Comparison of ENCODE assay signal across 8 cellular contexts in the genomic region with DNA sequence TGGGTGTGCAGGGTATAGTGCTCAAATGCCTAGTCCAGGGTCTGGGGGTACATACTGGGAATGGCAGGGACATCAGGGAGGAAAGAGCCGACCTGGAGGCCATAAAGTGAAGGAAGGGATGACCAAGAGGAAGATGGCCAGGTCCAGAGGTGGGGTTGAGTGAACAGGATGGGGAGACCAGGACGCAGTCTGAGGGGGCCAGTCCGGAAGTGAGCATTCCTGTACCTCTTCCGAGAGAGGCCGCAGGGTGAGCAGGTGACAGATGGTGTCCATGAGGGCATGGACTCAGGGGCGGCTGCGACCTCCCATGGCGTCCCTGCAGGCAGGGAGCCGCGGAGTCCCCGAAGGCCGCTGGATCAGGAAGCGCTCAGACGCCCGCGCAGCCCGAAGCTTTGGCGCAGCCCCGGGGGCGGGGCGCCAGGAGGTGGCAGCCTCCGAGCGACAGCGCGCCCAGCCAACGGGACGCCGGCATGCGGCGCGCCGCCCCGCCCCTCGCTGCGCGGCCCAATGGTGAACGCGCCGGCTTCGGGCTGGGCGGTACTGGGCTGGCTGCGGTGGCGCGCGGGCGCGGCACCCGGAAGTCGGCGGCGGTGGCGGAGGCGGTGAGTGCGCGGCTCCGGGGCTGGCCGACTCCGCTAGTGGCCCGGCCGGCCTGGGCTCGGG. TPM values are rescaled to one million over a fixed set of nuclear protein-coding genes. Genes with fewer than 3 reads are reported as not detected.
DNase-seq lines count a peak whose midpoint lies in the region; ATAC-seq and TF ChIP-seq lines count a peak whose summit lies in the region.

TSS of gene TANGO2 (plus strand) at position 578 of the 663 bp plus-strand sequence. CDS start 15,689 bp downstream, outside the sequence.

- in situ Hi-C loops in GM18951 (cut with MboI; ENCODE audit: low sequenced_read_pairs, unreplicated experiment): no loop called here

- peak; percentile 85 for ATAC-seq in HG03280 (IDR thresholded peaks at IDR 0.05; ENCODE audit: unreplicated experiment)

- CTCF ChIA-PET in AG04450 (lab: Charles Lee): interaction anchor here (0.6 to 2.2 kb wide), 3 partner anchors 29 to 1113 kb away, joined by 3 to 6 read pairs (median 3); no protein-coding TSS in a partner anchor

- H3K27ac ChIP-seq in AG04450 (ENCODE audit: low read depth, low read length): peak within 1 kb of the TSS; percentile 68

- peaks cover 1% of the 10 kb centered on the region for H3K36me3 ChIP-seq in kidney epithelial cell (ENCODE audit: control insufficient read depth, insufficient read depth, low read length)

- H3K27me3 ChIP-seq in AG04450 (ENCODE audit: control insufficient read depth, insufficient read depth, low read length) (peaks cover 16% of the 10 kb centered on the region), kidney epithelial cell (ENCODE audit: control insufficient read depth, insufficient read depth, low read length) (peaks cover 18% of the 10 kb centered on the region)

- DNase-seq in AG04450 (ENCODE audit: low read depth, low spot score): peak; percentile 54
- peak; percentile 80 for DNase-seq in NCI-H460 (ENCODE audit: extremely low read depth, low read depth)
- peak; percentile 98 for DNase-seq in activated CD4-positive, CD25-positive, alpha-beta regulatory T cell treated with anti-CD3 and anti-CD28 coated beads, Interleukin-2, amount 50 U/mL, for 72 hours
- peak; percentile 81 for DNase-seq in cerebellar cortex (ENCODE audit: low spot score)
- peak; percentile 37 for DNase-seq in kidney epithelial cell (ENCODE audit: low read depth)
- peak; percentile 94 for DNase-seq in stimulated activated CD4-positive, alpha-beta T cell treated with anti-CD3 and anti-CD28 coated beads, Interleukin-15, amount 100 ng/mL, for 24 hours

- POLR2A ChIA-PET in AG04450 (lab: Yijun Ruan, JAX): interaction anchor here (0.6 to 1.7 kb wide), 3 partner anchors 34 to 757 kb away, joined by 3 to 9 read pairs (median 3); no protein-coding TSS in a partner anchor

- peak; percentile 95 for TF ChIP-seq POLR2A in GM18951 (IDR thresholded peaks at IDR 0.05; ENCODE audit: extremely low read depth, insufficient read depth, insufficient read length)

- TF ChIP-seq CTCF in AG04450 (IDR thresholded peaks at IDR 0.05; ENCODE audit: low read depth, low read length): no peak
- no peak for TF ChIP-seq CTCF in kidney epithelial cell (IDR thresholded peaks at IDR 0.05; ENCODE audit: insufficient read depth, low read length, poor library complexity, severe bottlenecking)

- peaks cover 4% of the 10 kb centered on the region; the same call in 1 of the 2 replicates for H3K9me3 ChIP-seq in AG04450 (ENCODE audit: control insufficient read depth, insufficient read depth, low read length)

- H3K4me3 ChIP-seq in AG04450 (ENCODE audit: low read depth, low read length) (peak within 1 kb of the TSS; percentile 93), kidney epithelial cell (ENCODE audit: low read depth, low read length) (peak within 1 kb of the TSS; percentile 95)

RNA-seq across cellular contexts. Expression of gene TANGO2, which starts in this region (rescaled TPM):
- 21.3 and 27.5 TPM in 2 replicates for polyA plus RNA-seq in AG04450 (2011; rRNA removed)
- polyA minus RNA-seq in AG04450 (2011; rRNA and poly(A)+ RNA removed): 35.8 and 44.2 TPM in 2 replicates
- 13.0 and 15.2 TPM in 2 replicates for total RNA-seq in NCI-H460 (2014; rRNA removed; shearing (Covaris generic))
- 27.5 and 45.6 TPM in 2 replicates for polyA plus RNA-seq in NCI-H460 (2014; cell fraction: nucleus; rRNA removed)
- 20.9 and 22.0 TPM in 2 replicates for total RNA-seq in kidney epithelial cell

Comparison
In these comparisons a context has a peak if more than half of its experiments do, and no peak if none do; other contexts are left out.
1. Peak in every context shown above with its lines: DNase-seq, ATAC-seq, H3K4me3 ChIP-seq and H3K27ac ChIP-seq.
2. DNase-seq: peak in every context shown above with its lines; median percentile 98 in activated CD4-positive, CD25-positive, alpha-beta regulatory T cell treated with anti-CD3 and anti-CD28 coated beads, Interleukin-2, amount 50 U/mL, for 72 hours; 94 in stimulated activated CD4-positive, alpha-beta T cell treated with anti-CD3 and anti-CD28 coated beads, Interleukin-15, amount 100 ng/mL, for 24 hours; 81 in cerebellar cortex; 80 in NCI-H460; 54 in AG04450; 37 in kidney epithelial cell.